10 cellular contexts compared by ENCODE assay signal in genomic region chrX:77390365-77390764, GRCh38. TPM values are rescaled to one million over a fixed set of nuclear protein-coding genes. Genes with fewer than 3 reads are reported as not detected.
"Had no signal": no experiment of that assay in that cellular context is flagged by ENCODE, and none has a peak within 500 bp of the region (broad histone marks: within the 10 kb centered on the region; RNA-seq: fewer than 3 reads in every experiment).

No MANE protein-coding gene starts in this region.

RNA-seq across cellular contexts. Expression of gene FGF16, which starts 56.8 kb away (rescaled TPM):
- total RNA-seq: activated CD4-positive, alpha-beta memory T cell treated with anti-CD3 and anti-CD28 coated beads, Interleukin-2, amount 10 ng/mL, durations not matched to agents 7 days and 5 days; activated CD4-positive, alpha-beta T cell treated with anti-CD3 and anti-CD28 coated beads for 36 hours; activated CD4-positive, alpha-beta T cell treated with anti-CD3 and anti-CD28 coated beads, Interleukin-2, amount 10 ng/mL, durations not matched to agents 7 days and 5 days; activated CD8-positive, alpha-beta memory T cell treated with anti-CD3 and anti-CD28 coated beads, Interleukin-2, amount 10 ng/mL, durations not matched to agents 7 days and 5 days; activated CD8-positive, alpha-beta T cell treated with anti-CD3 and anti-CD28 coated beads, Interleukin-2, amount 10 ng/mL, durations not matched to agents 7 days and 5 days; activated naive CD8-positive, alpha-beta T cell treated with anti-CD3 and anti-CD28 coated beads, Interleukin-2, amount 10 ng/mL, durations not matched to agents 7 days and 5 days; activated T-helper 2 cell treated with anti-CD3 and anti-CD28 coated beads, Interferon-gamma antibody, Interleukin-2, Interleukin-4, amounts not matched to agents 10 μg/mL and 5 μg/mL and 100 μg/mL, durations not matched to agents 14 hours and 24 hours and 36 hours; ascending aorta; bronchial epithelial cell; chondrocyte had no signal
